Comparison of ENCODE assay signal across 15 cellular contexts in the genomic region with DNA sequence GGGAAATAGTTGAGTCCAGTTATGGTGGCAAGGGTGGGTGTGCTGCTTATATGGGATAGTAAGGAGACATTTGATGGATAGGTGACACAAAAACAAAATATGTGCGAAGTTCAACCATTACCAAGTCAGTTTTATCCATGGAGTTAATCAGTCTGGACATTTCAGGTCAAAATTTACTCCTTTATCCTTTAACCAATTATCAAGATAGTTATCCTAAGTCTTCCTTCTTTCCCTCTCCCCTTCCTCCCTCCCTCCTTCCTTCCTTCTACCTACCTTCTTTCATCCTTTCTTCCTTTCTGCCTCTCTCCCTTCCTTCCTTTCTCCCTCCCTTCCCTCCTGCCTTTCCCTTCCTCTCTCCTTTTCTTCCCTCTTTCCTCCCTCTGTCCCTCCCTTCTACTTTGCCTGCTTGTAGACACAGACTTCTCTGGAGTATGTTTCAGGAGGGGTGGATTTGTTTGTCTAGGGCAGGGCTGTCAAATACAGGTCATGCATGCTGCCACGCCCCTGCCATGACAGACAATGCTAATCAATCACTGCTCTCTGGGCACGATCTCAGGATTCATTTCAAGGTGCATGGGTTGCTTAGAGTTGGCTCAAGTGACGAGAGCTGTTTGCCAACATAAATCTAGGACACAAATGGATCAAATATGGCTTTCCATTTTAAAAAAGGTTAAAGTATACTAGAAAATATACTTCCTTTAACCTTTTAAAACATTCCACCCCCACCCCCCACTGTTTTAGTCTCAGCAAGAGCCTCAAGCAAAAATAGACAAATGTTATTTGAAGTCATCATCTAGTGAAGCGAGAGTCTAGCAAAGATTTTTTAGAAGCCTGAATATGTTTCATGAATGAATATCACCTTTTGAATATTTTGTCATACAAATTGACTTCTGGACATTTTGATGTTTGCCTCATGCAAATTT.
DNase-seq lines count a peak whose midpoint lies in the region; ATAC-seq, FAIRE-seq and TF ChIP-seq lines count a peak whose summit lies in the region.
"Had no signal": no experiment of that assay in that cellular context is flagged by ENCODE, and none has a peak within 500 bp of the region (broad histone marks: within the 10 kb centered on the region; RNA-seq: fewer than 3 reads in every experiment).

No MANE protein-coding gene starts in this region.

- H3K79me2 ChIP-seq in K562 (ENCODE audit: control insufficient read depth, insufficient read depth, low read length): no peaks in the 10 kb centered on the region

- H3K9me3 ChIP-seq in A549 (no peaks in the 10 kb centered on the region), K562 (replicated peaks; ENCODE audit: control insufficient read depth, insufficient read depth, low read depth, low read length) (no peaks in the 10 kb centered on the region), lower lobe of right lung (no peaks in the 10 kb centered on the region)

- H3K9me3 Mint-ChIP-seq in stimulated activated naive B cell treated with anti-CD40 and anti-IgM and Interleukin-4, amounts not matched to agents 10 μg/mL and 1 μg/mL and 100 μg/mL, for 72 hours: no peaks in the 10 kb centered on the region
- H3K9me3 Mint-ChIP-seq: natural killer cell treated with Interleukin-12 subunit alpha and Interleukin-12 subunit beta and Interleukin-15 and Interleukin-18, amount 100 ng/mL, for 72 hours; T-helper 1 cell treated with Interleukin-12 subunit alpha and Interleukin-12 subunit beta and Interleukin-4 antibody, amounts not matched to agents 30 μg/mL and 1 μg/mL, for 36 hours had no signal

- H3K27me3 ChIP-seq in K562 (ENCODE audit: control insufficient read depth in 2 of 2, insufficient read depth in 2 of 2, low read length in 2 of 2) (no peaks in the 10 kb centered on the region), lower lobe of right lung (ENCODE audit: low read depth) (no peaks in the 10 kb centered on the region)
- H3K27me3 ChIP-seq: cardiac muscle cell had no signal

- TF ChIP-seq RAD21 in A549 (conservative IDR thresholded peaks at IDR 0.05 in 1 of 2, IDR thresholded peaks at IDR 0.05 in 1 of 2) (no peak), K562 (CRISPR knock-in tag; conservative IDR thresholded peaks at IDR 0.05 in 1 of 2, IDR thresholded peaks at IDR 0.05 in 1 of 2) (no peak)

- no peak overlapping the region for H3K4me3 Mint-ChIP-seq in stimulated activated naive B cell treated with anti-CD40 and anti-IgM and Interleukin-4, amounts not matched to agents 10 μg/mL and 1 μg/mL and 100 μg/mL, for 72 hours
- H3K4me3 Mint-ChIP-seq: natural killer cell treated with Interleukin-12 subunit alpha and Interleukin-12 subunit beta and Interleukin-15 and Interleukin-18, amount 100 ng/mL, for 72 hours; T-helper 1 cell treated with Interleukin-12 subunit alpha and Interleukin-12 subunit beta and Interleukin-4 antibody, amounts not matched to agents 30 μg/mL and 1 μg/mL, for 36 hours had no signal

- no peak for TF ChIP-seq POLR2A in A549 (IDR thresholded peaks at IDR 0.05; ENCODE audit: low read length)
- TF ChIP-seq POLR2A in K562 (conservative IDR thresholded peaks at IDR 0.05): no peak

- H3K27ac Mint-ChIP-seq in stimulated activated naive B cell treated with anti-CD40 and anti-IgM and Interleukin-4, amounts not matched to agents 10 μg/mL and 1 μg/mL and 100 μg/mL, for 72 hours: no peak overlapping the region
- H3K27ac Mint-ChIP-seq: natural killer cell treated with Interleukin-12 subunit alpha and Interleukin-12 subunit beta and Interleukin-15 and Interleukin-18, amount 100 ng/mL, for 72 hours; T-helper 1 cell treated with Interleukin-12 subunit alpha and Interleukin-12 subunit beta and Interleukin-4 antibody, amounts not matched to agents 30 μg/mL and 1 μg/mL, for 36 hours had no signal

- H3K4me1 Mint-ChIP-seq in stimulated activated naive B cell treated with anti-CD40 and anti-IgM and Interleukin-4, amounts not matched to agents 10 μg/mL and 1 μg/mL and 100 μg/mL, for 72 hours: peaks cover 4 to 5% of the 10 kb centered on the region in 2 donors

- no peak overlapping the region for H3K9ac ChIP-seq in K562 (ENCODE audit: insufficient read depth in 1 of 2, low read depth in 2 of 2, low read length in 2 of 2)

- no peak for TF ChIP-seq CTCF in A549 (IDR thresholded peaks at IDR 0.05)
- TF ChIP-seq CTCF in K562 (IDR thresholded peaks at IDR 0.05 in 2 of 3, conservative IDR thresholded peaks at IDR 0.05 in 1 of 3; ENCODE audit: insufficient read depth in 2 of 3, low read depth in 1 of 3, low read length in 3 of 3): no peak
- no peak for TF ChIP-seq CTCF in lower lobe of right lung (IDR thresholded peaks at IDR 0.05)

- peaks cover 15% of the 10 kb centered on the region; the same call in 2 of the 3 replicates for H3K4me1 ChIP-seq in A549
- H3K4me1 ChIP-seq in K562 (replicated peaks in 1 of 2; ENCODE audit: control insufficient read depth in 2 of 2, insufficient read depth in 2 of 2, low read length in 2 of 2): peaks cover under 1 to 5% of the 10 kb centered on the region in 2 experiments; a peak in 4 of 5 replicates
- H3K4me1 ChIP-seq in lower lobe of right lung: peaks cover 6% of the 10 kb centered on the region

- H3K36me3 ChIP-seq in K562 (ENCODE audit: control insufficient read depth, insufficient read depth, low read length) (no peaks in the 10 kb centered on the region), lower lobe of right lung (no peaks in the 10 kb centered on the region)
- H3K36me3 ChIP-seq: cardiac muscle cell had no signal

- 26% methylated on average over 4 of the region's 5 CpGs for WGBS in A549 (ENCODE audit: missing lambda C conversion rate)
- 37% methylated on average over 5 of the region's 5 CpGs for WGBS in K562 (ENCODE audit: insufficient coverage, low coverage, missing lambda C conversion rate)

- TF ChIP-seq EP300 in A549 (IDR thresholded peaks at IDR 0.05) (no peak), K562 (IDR thresholded peaks at IDR 0.05; ENCODE audit: low read length) (no peak)

- DNase-seq in A549 (ENCODE audit: low read depth in 1 of 2, low spot score in 1 of 2) (peak; percentile 32 to 79), HT-29 (ENCODE audit: low spot score) (peak; percentile 82), K562 (ENCODE audit: extremely low read depth in 1 of 4, low spot score in 3 of 4) (peak in 3 of 4 experiments; percentile 32 to 36 (median 33)), lower lobe of right lung (no peak), retina (no peak), left cardiac atrium (no peak)
- DNase-seq in stimulated activated naive B cell treated with anti-CD40 and anti-IgM and Interleukin-4, amounts not matched to agents 10 μg/mL and 1 μg/mL and 100 μg/mL, for 72 hours: no peak
- DNase-seq in activated CD4-positive, CD25-positive, alpha-beta regulatory T cell (lab: John Stamatoyannopoulos, UW): no peak
- DNase-seq: activated CD4-positive, alpha-beta T cell treated with anti-CD3 and anti-CD28 coated beads, Interleukin-2, amount 50 U/mL, for 1 hour; activated effector memory CD4-positive, alpha-beta T cell treated with anti-CD3 and anti-CD28 coated beads, Interleukin-2, amount 50 U/mL, for 16 hours; stimulated activated CD4-positive, alpha-beta T cell treated with anti-CD3 and anti-CD28 coated beads, Interleukin-15, amount 100 ng/mL, for 24 hours had no signal

- H3K27ac ChIP-seq in A549 (peak overlapping the region; percentile 26 to 67; a peak in 5 of 6 replicates), K562 (ENCODE audit: extremely low read depth, low read depth, low read length) (no peak overlapping the region), lower lobe of right lung (no peak overlapping the region)
- H3K27ac ChIP-seq: cardiac muscle cell had no signal

- in situ Hi-C loops in K562 (cut with MboI): no loop called here

- BruUV-seq in K562 (replicated peaks; lab: Mats Ljungman, UMichigan): no TSS peak

- no peaks in the 10 kb centered on the region for H3K36me3 Mint-ChIP-seq in stimulated activated naive B cell treated with anti-CD40 and anti-IgM and Interleukin-4, amounts not matched to agents 10 μg/mL and 1 μg/mL and 100 μg/mL, for 72 hours
- H3K36me3 Mint-ChIP-seq: natural killer cell treated with Interleukin-12 subunit alpha and Interleukin-12 subunit beta and Interleukin-15 and Interleukin-18, amount 100 ng/mL, for 72 hours had no signal

- H4K20me1 ChIP-seq in K562 (replicated peaks; ENCODE audit: control insufficient read depth, insufficient read depth, low read length): no peaks in the 10 kb centered on the region

- intact Hi-C loops in K562 (cut with micrococcal nuclease): loop anchor here (5.0 kb wide), 1 partner anchor 271 kb away; no protein-coding TSS in a partner anchor
- intact Hi-C loops in lower lobe of right lung (cut with DNase I): no loop called here
- intact Hi-C loops in left cardiac atrium (cut with DNase I): no loop called here

- H3K9me1 ChIP-seq in K562 (ENCODE audit: control insufficient read depth, insufficient read depth, low read length): no peaks in the 10 kb centered on the region

- no peak overlapping the region for H2AFZ ChIP-seq in K562 (ENCODE audit: low read depth, low read length)

- H3K4me2 ChIP-seq in A549: peak overlapping the region; percentile 36
- H3K4me2 ChIP-seq in K562 (ENCODE audit: insufficient read depth, low read length): no peak overlapping the region

- CTCF ChIA-PET in A549 (lab: Yijun Ruan, JAX) (no interaction called here), K562 (lab: Yijun Ruan, JAX; ENCODE audit: low intra/inter-chr PET ratio) (no interaction called here)

- peaks cover 4 to 10% of the 10 kb centered on the region in 2 donors for H3K27me3 Mint-ChIP-seq in stimulated activated naive B cell treated with anti-CD40 and anti-IgM and Interleukin-4, amounts not matched to agents 10 μg/mL and 1 μg/mL and 100 μg/mL, for 72 hours
- H3K27me3 Mint-ChIP-seq: natural killer cell treated with Interleukin-12 subunit alpha and Interleukin-12 subunit beta and Interleukin-15 and Interleukin-18, amount 100 ng/mL, for 72 hours had no signal

- ATAC-seq in A549 (peak; percentile 83 to 92), K562 (peak; percentile 81), lower lobe of right lung (peak; percentile 57 to 67), left cardiac atrium (no peak)
- no peak for ATAC-seq in stimulated activated naive B cell treated with anti-CD40 and anti-IgM and Interleukin-4, amounts not matched to agents 10 μg/mL and 1 μg/mL and 100 μg/mL, for 72 hours (replicated peaks)
- ATAC-seq: natural killer cell treated with Interleukin-12 subunit alpha and Interleukin-12 subunit beta and Interleukin-15 and Interleukin-18, amount 100 ng/mL, for 72 hours had no signal

- no peak overlapping the region for H3K4me3 ChIP-seq in A549
- H3K4me3 ChIP-seq in K562: no peak overlapping the region
- H3K4me3 ChIP-seq in lower lobe of right lung: no peak overlapping the region
- H3K4me3 ChIP-seq: cardiac muscle cell had no signal

- FAIRE-seq in A549 (lab: Jason Lieb, UNC) (no peak), K562 (lab: Jason Lieb, UNC) (no peak)
- FAIRE-seq: G401.6 had no signal

- POLR2A ChIA-PET in A549 (lab: Yijun Ruan, JAX) (interaction anchor here (0.9 to 1.0 kb wide), 2 partner anchors 281 to 286 kb away, joined by 3 read pairs; partner anchors contain the start of gene CITED2), K562 (lab: Yijun Ruan, JAX) (interaction anchor here (0.9 to 1.8 kb wide), 3 partner anchors 27 to 281 kb away, joined by 3 to 7 read pairs (median 5); partner anchors contain the start of gene CITED2)

TF ChIP-seq in A549, 52 proteins besides CTCF, POLR2A, EP300 and RAD21 (continues in another document):
- TF ChIP-seq HOXB5 (CRISPR knock-in tag; IDR thresholded peaks at IDR 0.05): peak; percentile 83; the same call in 1 of the 2 replicates

TF ChIP-seq in K562, 482 proteins besides CTCF, POLR2A, EP300 and RAD21 (continues in another document):
- 0 out of 2 replicates have a peak, but pooled peaks have one; percentile 9 for TF ChIP-seq EP400 (IDR thresholded peaks at IDR 0.05)

Comparison
In these comparisons a context has a peak if more than half of its experiments do, and no peak if none do; other contexts are left out.
1. ATAC-seq: peak in A549 (2 of 2), K562 (single experiment) and lower lobe of right lung (2 of 2); none in left cardiac atrium (0 of 2) and stimulated activated naive B cell treated with anti-CD40 and anti-IgM and Interleukin-4, amounts not matched to agents 10 μg/mL and 1 μg/mL and 100 μg/mL, for 72 hours (0 of 2).
2. DNase-seq: peak in A549 (2 of 2), HT-29 (single experiment) and K562 (3 of 4); none in lower lobe of right lung (single experiment), retina (single experiment), left cardiac atrium (single experiment), stimulated activated naive B cell treated with anti-CD40 and anti-IgM and Interleukin-4, amounts not matched to agents 10 μg/mL and 1 μg/mL and 100 μg/mL, for 72 hours (single experiment) and activated CD4-positive, CD25-positive, alpha-beta regulatory T cell (0 of 4).
3. H3K27ac ChIP-seq: peak in A549 (2 of 2); none in K562 (single experiment) and lower lobe of right lung (single experiment).
4. Of the 35 proteins assayed by ChIP-seq in both K562 and A549: peak only in K562: KDM1A; only in A549: none; in both: none; in neither: 33; mixed calls (peak in some experiments, not most) for 1.